22 cellular contexts compared by ENCODE assay signal in genomic region chr5:158387499-158387898, GRCh38.
DNase-seq lines count a peak whose midpoint lies in the region; ATAC-seq lines count a peak whose summit lies in the region.
"Had no signal": no experiment of that assay in that cellular context is flagged by ENCODE, and none has a peak within 500 bp of the region (broad histone marks: within the 10 kb centered on the region; RNA-seq: fewer than 3 reads in every experiment).

No MANE protein-coding gene starts in this region.

- peaks cover 0 to 18% (median 4%) of the 10 kb centered on the region in 3 donors for H3K36me3 Mint-ChIP-seq in naive thymus-derived CD8-positive, alpha-beta T cell

- no peaks in the 10 kb centered on the region for H3K27me3 Mint-ChIP-seq in naive thymus-derived CD8-positive, alpha-beta T cell

- no peak overlapping the region for H3K4me3 Mint-ChIP-seq in naive thymus-derived CD8-positive, alpha-beta T cell

- POLR2A ChIA-PET in naive thymus-derived CD8-positive, alpha-beta T cell (lab: Charles Lee), result no interaction called here

- H3K4me1 Mint-ChIP-seq in naive thymus-derived CD8-positive, alpha-beta T cell, result peaks cover 0 to 11% (median under 1%) of the 10 kb centered on the region in 4 donors

- ATAC-seq in GM21619 (IDR thresholded peaks at IDR 0.05; ENCODE audit: unreplicated experiment), result no peak
- no peak for ATAC-seq in naive thymus-derived CD8-positive, alpha-beta T cell
- ATAC-seq: K562 had no signal

- H3K27ac Mint-ChIP-seq in naive thymus-derived CD8-positive, alpha-beta T cell, result no peak overlapping the region

- H3K9me3 Mint-ChIP-seq in naive thymus-derived CD8-positive, alpha-beta T cell, result peaks cover 0 to 21% (median 7%) of the 10 kb centered on the region in 9 donors

- DNase-seq in NCI-H82 (lab: John Stamatoyannopoulos, UW) (peak; percentile 53), NCI-H82 treated with DMSO at 0.1 percent for 48 hours (lab: John Stamatoyannopoulos, UW; ENCODE audit: unreplicated experiment) (no peak), SK-N-DZ (ENCODE audit: low spot score) (peak; percentile 73), kidney glomerular epithelial cell (lab: John Stamatoyannopoulos, UW) (peak; percentile 28), renal cortical epithelial cell (ENCODE audit: low read depth) (peak; percentile 68), NCI-H446 (lab: John Stamatoyannopoulos, UW) (no peak)
- no peak for DNase-seq in naive thymus-derived CD8-positive, alpha-beta T cell
- DNase-seq: AML-193, DMS79, GOT3, HCEC 1CT, MM.1S, NCI-H1092, NCI-H1436, NCI-H1930, NCI-H226, NCI-H524, NCI-H774, OCI-M1, Right ventricle myocardium superior had no signal

Comparison
In these comparisons a context has a peak if more than half of its experiments do, and no peak if none do; other contexts are left out.
1. DNase-seq: peak in NCI-H82 (single experiment), SK-N-DZ (single experiment), kidney glomerular epithelial cell (single experiment) and renal cortical epithelial cell (single experiment); none in NCI-H82 treated with DMSO at 0.1 percent for 48 hours (single experiment), NCI-H446 (0 of 2) and naive thymus-derived CD8-positive, alpha-beta T cell (0 of 10).